8 cellular contexts compared by ENCODE assay signal in the genomic region with DNA sequence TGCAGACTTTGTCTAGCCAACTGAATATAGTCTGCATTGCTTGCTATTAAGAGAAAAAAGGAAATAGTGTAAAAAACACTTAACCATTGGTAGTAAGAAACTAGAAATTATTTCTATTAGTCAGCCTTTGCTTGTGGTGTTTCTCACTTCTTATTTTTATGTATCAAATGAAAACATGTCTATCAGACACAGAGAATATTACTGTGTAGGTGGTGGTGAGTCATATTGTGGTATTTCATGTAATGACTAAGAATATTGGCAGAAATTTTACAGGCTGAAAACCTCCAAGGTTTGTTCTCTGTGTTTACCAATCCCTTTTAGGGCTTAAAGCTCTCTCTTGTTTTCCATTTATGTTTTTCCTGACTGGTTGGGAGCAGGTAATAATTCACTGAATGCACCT.
A peak's percentile ranks its signal among the peaks of the same experiment; 100 is the strongest.
DNase-seq lines count a peak whose midpoint lies in the region; ATAC-seq and TF ChIP-seq lines count a peak whose summit lies in the region.

No MANE protein-coding gene starts in this region.

- no peak for TF ChIP-seq RAD21 in liver (IDR thresholded peaks at IDR 0.05)

- no peak overlapping the region for H3K9ac ChIP-seq in liver (ENCODE audit: low read depth in 1 of 2, low read length in 2 of 2)

- DNase-seq in GM03348 (ENCODE audit: low spot score) (peak; percentile 64), HPDE6-E6E7 (ENCODE audit: extremely low spot score) (peak; percentile 62), amniotic stem cell (lab: John Stamatoyannopoulos, UW) (peak; percentile 37), 8988T (no peak), islet precursor cell (no peak)
- no peak for DNase-seq in central memory CD4-positive, alpha-beta T cell

- H3K27ac ChIP-seq in liver (ENCODE audit: low read depth in 1 of 2, low read length in 2 of 2): no peak overlapping the region

- no peaks in the 10 kb centered on the region for H3K9me3 ChIP-seq in liver (ENCODE audit: control insufficient read depth in 4 of 4, low read length in 3 of 4)

- TF ChIP-seq CTCF in liver (IDR thresholded peaks at IDR 0.05; ENCODE audit: low read depth, low read length, missing input control): no peak

- H3K4me3 ChIP-seq in liver (ENCODE audit: low read depth in 1 of 3, low read length in 3 of 3): no peak overlapping the region

- no peaks in the 10 kb centered on the region for H3K4me1 ChIP-seq in liver (ENCODE audit: control insufficient read depth in 4 of 4, insufficient read depth in 4 of 4, low read length in 3 of 4)

- peak; percentile 87 for ATAC-seq in GM21447 (IDR thresholded peaks at IDR 0.05; ENCODE audit: unreplicated experiment)

- H3K36me3 ChIP-seq in liver (ENCODE audit: control insufficient read depth in 4 of 4, insufficient read depth in 3 of 4, low read depth in 1 of 4, low read length in 3 of 4): no peaks in the 10 kb centered on the region

- H3K27me3 ChIP-seq in liver (ENCODE audit: control insufficient read depth in 4 of 4, insufficient read depth in 4 of 4, low read length in 3 of 4): no peaks in the 10 kb centered on the region

TF ChIP-seq in liver, 16 proteins besides CTCF, POLR2A, EP300 and RAD21:
- no peak for TF ChIP-seq FOXA2 (IDR thresholded peaks at IDR 0.05)
- TF ChIP-seq YY1 (IDR thresholded peaks at IDR 0.05): peak; percentile 8
- peak in 1 of 2 donors; percentile 46 for TF ChIP-seq JUND (IDR thresholded peaks at IDR 0.05)
TF ChIP-seq in liver: peak in this region for 2.

Comparison
In these comparisons a context has a peak if more than half of its experiments do, and no peak if none do; other contexts are left out.
1. DNase-seq: peak in GM03348 (single experiment), HPDE6-E6E7 (single experiment) and amniotic stem cell (single experiment); none in 8988T (single experiment), central memory CD4-positive, alpha-beta T cell (single experiment) and islet precursor cell (single experiment).